Comparison of ENCODE assay signal across 12 cellular contexts in the genomic region with DNA sequence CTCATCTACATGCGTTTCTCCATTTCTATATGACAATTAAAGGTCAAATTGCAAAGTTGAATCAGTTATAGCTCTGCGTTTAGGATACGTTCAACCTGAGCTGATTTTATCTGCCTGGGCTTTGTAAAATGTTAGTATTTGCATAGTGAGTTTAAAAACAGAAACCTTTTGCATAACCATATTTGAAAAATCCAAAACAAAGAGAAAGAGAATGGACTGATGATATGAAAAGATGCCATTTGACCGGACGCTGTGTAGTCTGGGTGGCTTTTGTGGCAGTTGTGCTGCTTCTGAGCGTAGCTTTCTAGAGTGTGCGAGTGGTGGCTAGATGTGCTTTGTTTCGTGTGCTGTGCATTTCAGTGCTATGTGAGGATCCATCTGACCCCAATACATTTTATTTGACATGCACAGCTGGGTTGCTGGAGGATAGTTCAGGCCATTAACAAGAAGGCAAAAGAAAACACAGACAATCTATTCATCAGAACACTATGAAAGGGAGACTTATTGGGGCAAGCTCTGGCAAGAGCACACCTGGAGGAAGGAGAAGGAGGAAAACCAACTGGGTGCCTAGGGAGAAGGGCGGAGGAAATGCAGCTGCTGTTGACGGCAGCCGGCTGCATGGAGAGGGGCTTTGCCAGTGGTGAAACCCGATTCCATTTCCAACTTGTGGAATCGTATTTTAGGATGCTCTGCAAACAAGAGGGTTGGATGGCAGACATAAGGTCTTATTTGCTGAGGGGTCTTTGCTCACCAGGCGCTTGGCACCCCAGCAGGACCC.
DNase-seq lines count a peak whose midpoint lies in the region; ATAC-seq and TF ChIP-seq lines count a peak whose summit lies in the region.
"Had no signal": no experiment of that assay in that cellular context is flagged by ENCODE, and none has a peak within 500 bp of the region (broad histone marks: within the 10 kb centered on the region; RNA-seq: fewer than 3 reads in every experiment).

No MANE protein-coding gene starts in this region.

- CTCF ChIA-PET in CD8-positive, alpha-beta T cell (lab: Charles Lee) = interaction anchor here (0.6 to 2.6 kb wide), 8 partner anchors 9 to 136 kb away, joined by 3 to 29 read pairs (median 6); no protein-coding TSS in a partner anchor

- peak overlapping the region; percentile 24 for H3K4me3 ChIP-seq in CD8-positive, alpha-beta T cell (ENCODE audit: low read depth, low read length)
- H3K4me3 ChIP-seq in H7 (ENCODE audit: insufficient read depth, low read depth, low read length) = no peak overlapping the region
- H3K4me3 ChIP-seq: stomach had no signal

- peak overlapping the region; percentile 94 for H3K27ac Mint-ChIP-seq in CD8-positive, alpha-beta T cell
- H3K27ac Mint-ChIP-seq in T-helper 2 cell treated with Interferon-gamma antibody and Interleukin-4, amounts not matched to agents 5 μg/mL and 100 μg/mL, for 36 hours = peak overlapping the region; percentile 71

- POLR2A ChIA-PET in CD8-positive, alpha-beta T cell (lab: Charles Lee) = interaction anchor here (0.8 to 3.1 kb wide), 8 partner anchors 8 to 261 kb away, joined by 3 to 21 read pairs (median 6); partner anchors contain the start of gene BCL2L11

- H3K27me3 Mint-ChIP-seq in CD8-positive, alpha-beta T cell (ENCODE audit: low read depth) = no peaks in the 10 kb centered on the region
- H3K27me3 Mint-ChIP-seq in T-helper 2 cell treated with Interferon-gamma antibody and Interleukin-4, amounts not matched to agents 5 μg/mL and 100 μg/mL, for 36 hours (ENCODE audit: low read depth) = peaks cover 41% of the 10 kb centered on the region

- H3K4me1 Mint-ChIP-seq in CD8-positive, alpha-beta T cell (ENCODE audit: low read depth) = peaks cover 46% of the 10 kb centered on the region
- H3K4me1 Mint-ChIP-seq in T-helper 2 cell treated with Interferon-gamma antibody and Interleukin-4, amounts not matched to agents 5 μg/mL and 100 μg/mL, for 36 hours (ENCODE audit: low read depth) = peaks cover 36% of the 10 kb centered on the region

- H3K4me3 Mint-ChIP-seq in CD8-positive, alpha-beta T cell = peak overlapping the region; percentile 70
- peak overlapping the region; percentile 79 for H3K4me3 Mint-ChIP-seq in T-helper 2 cell treated with Interferon-gamma antibody and Interleukin-4, amounts not matched to agents 5 μg/mL and 100 μg/mL, for 36 hours

- peaks cover 36% of the 10 kb centered on the region for H3K4me1 ChIP-seq in CD8-positive, alpha-beta T cell (ENCODE audit: insufficient read depth, low read length)
- H3K4me1 ChIP-seq: stomach had no signal

- H3K36me3 Mint-ChIP-seq in CD8-positive, alpha-beta T cell = no peaks in the 10 kb centered on the region
- H3K36me3 Mint-ChIP-seq in T-helper 2 cell treated with Interferon-gamma antibody and Interleukin-4, amounts not matched to agents 5 μg/mL and 100 μg/mL, for 36 hours (ENCODE audit: low read depth) = peaks cover 3% of the 10 kb centered on the region

- no peak for ATAC-seq in CD8-positive, alpha-beta T cell
- ATAC-seq in left colon (no peak), HG03469 (IDR thresholded peaks at IDR 0.05; ENCODE audit: unreplicated experiment) (no peak)

- peak in 1 of 7 experiments; percentile 42 for DNase-seq in CD8-positive, alpha-beta T cell
- peak; percentile 55 for DNase-seq in H7
- DNase-seq in T-helper 2 cell treated with Interferon-gamma antibody and Interleukin-4, amounts not matched to agents 5 μg/mL and 100 μg/mL, for 36 hours (ENCODE audit: low spot score) = no peak
- DNase-seq in midbrain (lab: John Stamatoyannopoulos, UW) = peak; percentile 23
- DNase-seq in left colon = no peak
- DNase-seq in GM20000 (ENCODE audit: low spot score) = no peak
- no peak for DNase-seq in NCI-H187 treated with DMSO at 0.1 percent for 48 hours (lab: John Stamatoyannopoulos, UW)
- DNase-seq: EL, NCI-H2029 treated with DMSO at 0.1 percent for 48 hours, SK-N-SH had no signal

- intact Hi-C loops in CD8-positive, alpha-beta T cell (cut with DNase I, micrococcal nuclease) = loop anchor here (1.0 to 10.0 kb wide), 5 partner anchors 12 to 1196 kb away; partner anchors contain the start of genes BCL2L11 (in 1 of the 2), BUB1 (in 1 of the 2) and TMEM87B (in 1 of the 2)
- intact Hi-C loops in left colon (cut with DNase I, micrococcal nuclease) = no loop called here

- TF ChIP-seq CTCF in CD8-positive, alpha-beta T cell (IDR thresholded peaks at IDR 0.05) = no peak
- TF ChIP-seq CTCF in GM20000 (IDR thresholded peaks at IDR 0.05; ENCODE audit: extremely low read depth, missing control alignments) = no peak

- H3K36me3 ChIP-seq in CD8-positive, alpha-beta T cell (ENCODE audit: insufficient read depth, low read length) = no peaks in the 10 kb centered on the region
- H3K36me3 ChIP-seq in H7 (replicated peaks; ENCODE audit: control insufficient read depth, insufficient read depth, low read length) = no peaks in the 10 kb centered on the region
- H3K36me3 ChIP-seq: stomach had no signal

- H3K9me3 Mint-ChIP-seq in CD8-positive, alpha-beta T cell = no peaks in the 10 kb centered on the region
- no peaks in the 10 kb centered on the region for H3K9me3 Mint-ChIP-seq in T-helper 2 cell treated with Interferon-gamma antibody and Interleukin-4, amounts not matched to agents 5 μg/mL and 100 μg/mL, for 36 hours

- H3K9me3 ChIP-seq in CD8-positive, alpha-beta T cell (ENCODE audit: low read length) = no peaks in the 10 kb centered on the region
- H3K9me3 ChIP-seq: SK-N-SH, stomach had no signal

- H3K27ac ChIP-seq in CD8-positive, alpha-beta T cell (ENCODE audit: low read depth, low read length) = peak overlapping the region; percentile 49
- H3K27ac ChIP-seq: stomach had no signal

- H3K27me3 ChIP-seq in CD8-positive, alpha-beta T cell (ENCODE audit: insufficient read depth, low read length) = no peaks in the 10 kb centered on the region
- no peaks in the 10 kb centered on the region for H3K27me3 ChIP-seq in H7 (ENCODE audit: control insufficient read depth, insufficient read depth, low read length)

Comparison
In these comparisons a context has a peak if more than half of its experiments do, and no peak if none do; other contexts are left out.
1. DNase-seq: peak in H7 (single experiment) and midbrain (single experiment); none in T-helper 2 cell treated with Interferon-gamma antibody and Interleukin-4, amounts not matched to agents 5 μg/mL and 100 μg/mL, for 36 hours (single experiment), left colon (0 of 2), GM20000 (single experiment) and NCI-H187 treated with DMSO at 0.1 percent for 48 hours (single experiment).
2. intact Hi-C loops: an anchor here in CD8-positive, alpha-beta T cell (1.0 to 10.0 kb wide); none called in left colon.